In the genomic region with DNA sequence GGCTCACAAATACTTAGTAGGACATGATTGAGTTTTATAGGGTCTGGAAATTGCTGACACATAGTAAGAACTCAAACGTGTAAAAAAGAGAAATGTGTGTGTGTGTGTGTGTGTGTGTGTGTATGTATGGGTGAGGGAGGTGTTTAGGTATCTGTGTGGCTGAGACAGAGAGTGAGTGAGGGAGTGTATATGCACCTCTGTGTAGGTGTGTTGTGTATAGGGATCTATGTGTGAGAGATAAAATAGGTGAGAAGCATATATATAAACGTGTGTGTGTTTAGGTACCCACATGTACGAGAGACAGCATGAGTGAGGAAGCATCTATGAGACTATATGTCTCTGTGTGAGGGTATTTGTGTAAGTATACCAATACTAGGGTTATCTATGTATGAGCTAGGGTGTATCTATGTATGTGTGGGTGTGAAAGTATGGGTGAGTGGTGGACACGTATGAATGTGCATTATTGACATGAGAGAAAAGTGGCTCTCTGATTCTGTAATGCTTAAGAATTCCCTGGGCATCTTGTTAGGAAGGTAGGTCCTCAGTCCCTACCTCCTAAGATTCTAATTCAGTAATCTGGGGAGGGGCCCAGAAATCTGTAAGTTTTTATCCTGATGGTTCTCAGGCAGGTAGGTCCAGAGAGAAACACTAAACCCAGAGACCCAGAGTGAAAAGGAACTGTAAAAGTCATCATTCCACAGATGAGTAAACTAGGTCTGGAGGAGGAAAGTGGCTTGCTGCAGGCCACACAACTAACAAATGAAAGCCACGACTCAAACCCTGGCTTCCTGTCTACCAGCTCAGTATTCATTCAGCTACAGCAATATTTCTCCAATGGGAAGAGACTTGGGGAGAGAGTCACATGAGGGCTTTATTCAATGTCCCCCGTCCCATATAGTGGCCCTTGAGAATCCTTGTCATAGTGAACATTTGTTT, we compare ENCODE assay signal across 16 cellular contexts.
DNase-seq lines count a peak whose midpoint lies in the region; ATAC-seq and TF ChIP-seq lines count a peak whose summit lies in the region.
"Had no signal": no experiment of that assay in that cellular context is flagged by ENCODE, and none has a peak within 500 bp of the region (broad histone marks: within the 10 kb centered on the region; RNA-seq: fewer than 3 reads in every experiment).

No MANE protein-coding gene starts in this region.

- H3K27ac Mint-ChIP-seq in activated T-helper 2 cell treated with anti-CD3 and anti-CD28 coated beads, Interferon-gamma antibody, Interleukin-2, Interleukin-4, amounts not matched to agents 10 μg/mL and 5 μg/mL and 100 μg/mL, durations not matched to agents 14 hours and 24 hours and 36 hours, result peak overlapping the region; percentile 0
- H3K27ac Mint-ChIP-seq: activated CD8-positive, alpha-beta memory T cell treated with anti-CD3 and anti-CD28 coated beads, Interleukin-2, amount 10 ng/mL, durations not matched to agents 7 days and 5 days; activated naive CD8-positive, alpha-beta T cell treated with anti-CD3 and anti-CD28 coated beads, Interleukin-2, amount 10 ng/mL, durations not matched to agents 7 days and 5 days had no signal

- H3K9me3 Mint-ChIP-seq in activated T-helper 2 cell treated with anti-CD3 and anti-CD28 coated beads, Interferon-gamma antibody, Interleukin-2, Interleukin-4, amounts not matched to agents 10 μg/mL and 5 μg/mL and 100 μg/mL, durations not matched to agents 14 hours and 24 hours and 36 hours, result no peaks in the 10 kb centered on the region
- H3K9me3 Mint-ChIP-seq: activated naive CD8-positive, alpha-beta T cell treated with anti-CD3 and anti-CD28 coated beads, Interleukin-2, amount 10 ng/mL, durations not matched to agents 7 days and 5 days had no signal

- H3K27me3 Mint-ChIP-seq in activated T-helper 2 cell treated with anti-CD3 and anti-CD28 coated beads, Interferon-gamma antibody, Interleukin-2, Interleukin-4, amounts not matched to agents 10 μg/mL and 5 μg/mL and 100 μg/mL, durations not matched to agents 14 hours and 24 hours and 36 hours (ENCODE audit: low read depth), result no peaks in the 10 kb centered on the region

- peaks cover 9% of the 10 kb centered on the region for H3K4me1 Mint-ChIP-seq in activated T-helper 2 cell treated with anti-CD3 and anti-CD28 coated beads, Interferon-gamma antibody, Interleukin-2, Interleukin-4, amounts not matched to agents 10 μg/mL and 5 μg/mL and 100 μg/mL, durations not matched to agents 14 hours and 24 hours and 36 hours (ENCODE audit: low read depth)

- no peaks in the 10 kb centered on the region for H3K36me3 Mint-ChIP-seq in activated T-helper 2 cell treated with anti-CD3 and anti-CD28 coated beads, Interferon-gamma antibody, Interleukin-2, Interleukin-4, amounts not matched to agents 10 μg/mL and 5 μg/mL and 100 μg/mL, durations not matched to agents 14 hours and 24 hours and 36 hours (ENCODE audit: low read depth)
- H3K36me3 Mint-ChIP-seq: activated CD8-positive, alpha-beta memory T cell treated with anti-CD3 and anti-CD28 coated beads, Interleukin-2, amount 10 ng/mL, durations not matched to agents 7 days and 5 days; activated naive CD8-positive, alpha-beta T cell treated with anti-CD3 and anti-CD28 coated beads, Interleukin-2, amount 10 ng/mL, durations not matched to agents 7 days and 5 days had no signal

- peak; percentile 64 for ATAC-seq in GM19397 (IDR thresholded peaks at IDR 0.05; ENCODE audit: unreplicated experiment)
- ATAC-seq in HG03039 (IDR thresholded peaks at IDR 0.05; ENCODE audit: unreplicated experiment), result peak; percentile 56
- ATAC-seq in SK-N-SH treated with all-trans-retinoic acid at 6 μM for 48 hours, result no peak
- ATAC-seq: activated CD8-positive, alpha-beta memory T cell treated with anti-CD3 and anti-CD28 coated beads, Interleukin-2, amount 10 ng/mL, durations not matched to agents 7 days and 5 days; left colon had no signal

- intact Hi-C loops in activated T-helper 2 cell treated with anti-CD3 and anti-CD28 coated beads, Interferon-gamma antibody, Interleukin-2, Interleukin-4, amounts not matched to agents 10 μg/mL and 5 μg/mL and 100 μg/mL, durations not matched to agents 14 hours and 24 hours and 36 hours (cut with micrococcal nuclease), result loop anchor here (1.0 to 2.0 kb wide), 2 partner anchors 17 to 69 kb away; no protein-coding TSS in a partner anchor

- DNase-seq in activated CD4-positive, alpha-beta T cell treated with anti-CD3 and anti-CD28 coated beads for 48 hours, result peak; percentile 9
- DNase-seq in activated CD4-positive, alpha-beta T cell treated with anti-CD3 and anti-CD28 coated beads for 4 hours, result no peak
- DNase-seq in activated T-helper 2 cell treated with anti-CD3 and anti-CD28 coated beads, Interferon-gamma antibody, Interleukin-2, Interleukin-4, amounts not matched to agents 10 μg/mL and 5 μg/mL and 100 μg/mL, durations not matched to agents 14 hours and 24 hours and 36 hours (ENCODE audit: low spot score), result no peak
- DNase-seq in KG1 (lab: John Stamatoyannopoulos, UW) (no peak), NCI-H510A (lab: John Stamatoyannopoulos, UW) (no peak)
- DNase-seq: 8988T; activated CD8-positive, alpha-beta memory T cell treated with anti-CD3 and anti-CD28 coated beads, Interleukin-2, amount 10 ng/mL, durations not matched to agents 7 days and 5 days; activated naive CD8-positive, alpha-beta T cell treated with anti-CD3 and anti-CD28 coated beads, Interleukin-2, amount 10 ng/mL, durations not matched to agents 7 days and 5 days; effector CD8-positive, alpha-beta T cell; left colon; MV-4-11; SW 1271; upper lobe of left lung had no signal

- H3K4me3 Mint-ChIP-seq in activated T-helper 2 cell treated with anti-CD3 and anti-CD28 coated beads, Interferon-gamma antibody, Interleukin-2, Interleukin-4, amounts not matched to agents 10 μg/mL and 5 μg/mL and 100 μg/mL, durations not matched to agents 14 hours and 24 hours and 36 hours (ENCODE audit: low read depth), result no peak overlapping the region
- H3K4me3 Mint-ChIP-seq: activated CD8-positive, alpha-beta memory T cell treated with anti-CD3 and anti-CD28 coated beads, Interleukin-2, amount 10 ng/mL, durations not matched to agents 7 days and 5 days; activated naive CD8-positive, alpha-beta T cell treated with anti-CD3 and anti-CD28 coated beads, Interleukin-2, amount 10 ng/mL, durations not matched to agents 7 days and 5 days had no signal

TF ChIP-seq in SK-N-SH treated with all-trans-retinoic acid at 6 μM for 48 hours, 23 proteins besides CTCF, POLR2A, EP300 and RAD21 (continues in another document):
- TF ChIP-seq ISL1 (CRISPR knock-in tag; IDR thresholded peaks at IDR 0.05), result no peak
- no peak for TF ChIP-seq ZNF565 (CRISPR knock-in tag; conservative IDR thresholded peaks at IDR 0.05; ENCODE audit: low read depth)
- no peak for TF ChIP-seq GLIS3 (CRISPR knock-in tag; IDR thresholded peaks at IDR 0.05)
- TF ChIP-seq PPARA (CRISPR knock-in tag; IDR thresholded peaks at IDR 0.05; ENCODE audit: borderline replicate concordance), result no peak
- no peak for TF ChIP-seq BACH2 (CRISPR knock-in tag; IDR thresholded peaks at IDR 0.05; ENCODE audit: borderline replicate concordance)
- TF ChIP-seq SNAI2 (CRISPR knock-in tag; IDR thresholded peaks at IDR 0.05), result no peak
- no peak for TF ChIP-seq ESRRG (CRISPR knock-in tag; IDR thresholded peaks at IDR 0.05)
- TF ChIP-seq OSR1 (CRISPR knock-in tag; IDR thresholded peaks at IDR 0.05), result no peak
- TF ChIP-seq, protein P1, sequence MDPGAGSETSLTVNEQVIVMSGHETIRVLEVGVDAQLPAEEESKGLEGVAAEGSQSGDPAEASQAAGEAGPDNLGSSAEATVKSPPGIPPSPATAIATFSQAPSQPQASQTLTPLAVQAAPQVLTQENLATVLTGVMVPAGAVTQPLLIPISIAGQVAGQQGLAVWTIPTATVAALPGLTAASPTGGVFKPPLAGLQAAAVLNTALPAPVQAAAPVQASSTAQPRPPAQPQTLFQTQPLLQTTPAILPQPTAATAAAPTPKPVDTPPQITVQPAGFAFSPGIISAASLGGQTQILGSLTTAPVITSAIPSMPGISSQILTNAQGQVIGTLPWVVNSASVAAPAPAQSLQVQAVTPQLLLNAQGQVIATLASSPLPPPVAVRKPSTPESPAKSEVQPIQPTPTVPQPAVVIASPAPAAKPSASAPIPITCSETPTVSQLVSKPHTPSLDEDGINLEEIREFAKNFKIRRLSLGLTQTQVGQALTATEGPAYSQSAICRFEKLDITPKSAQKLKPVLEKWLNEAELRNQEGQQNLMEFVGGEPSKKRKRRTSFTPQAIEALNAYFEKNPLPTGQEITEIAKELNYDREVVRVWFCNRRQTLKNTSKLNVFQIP (CRISPR knock-in tag; IDR thresholded peaks at IDR 0.05; ENCODE audit: borderline replicate concordance, low read depth), result no peak
- no peak for TF ChIP-seq ZFP30 (CRISPR knock-in tag; IDR thresholded peaks at IDR 0.05)
- no peak for TF ChIP-seq TOX (CRISPR knock-in tag; IDR thresholded peaks at IDR 0.05; ENCODE audit: borderline replicate concordance)
- TF ChIP-seq, protein P2, sequence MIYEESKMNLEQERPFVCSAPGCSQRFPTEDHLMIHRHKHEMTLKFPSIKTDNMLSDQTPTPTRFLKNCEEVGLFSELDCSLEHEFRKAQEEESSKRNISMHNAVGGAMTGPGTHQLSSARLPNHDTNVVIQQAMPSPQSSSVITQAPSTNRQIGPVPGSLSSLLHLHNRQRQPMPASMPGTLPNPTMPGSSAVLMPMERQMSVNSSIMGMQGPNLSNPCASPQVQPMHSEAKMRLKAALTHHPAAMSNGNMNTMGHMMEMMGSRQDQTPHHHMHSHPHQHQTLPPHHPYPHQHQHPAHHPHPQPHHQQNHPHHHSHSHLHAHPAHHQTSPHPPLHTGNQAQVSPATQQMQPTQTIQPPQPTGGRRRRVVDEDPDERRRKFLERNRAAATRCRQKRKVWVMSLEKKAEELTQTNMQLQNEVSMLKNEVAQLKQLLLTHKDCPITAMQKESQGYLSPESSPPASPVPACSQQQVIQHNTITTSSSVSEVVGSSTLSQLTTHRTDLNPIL (CRISPR knock-in tag; IDR thresholded peaks at IDR 0.05; ENCODE audit: low read depth), result no peak
- no peak for TF ChIP-seq ZNF8 (CRISPR knock-in tag; IDR thresholded peaks at IDR 0.05)
- no peak for TF ChIP-seq ZNF70 (CRISPR knock-in tag; IDR thresholded peaks at IDR 0.05)
- no peak for TF ChIP-seq ARNTL (CRISPR knock-in tag; IDR thresholded peaks at IDR 0.05; ENCODE audit: borderline replicate concordance, low read depth)
